In the genomic region with DNA sequence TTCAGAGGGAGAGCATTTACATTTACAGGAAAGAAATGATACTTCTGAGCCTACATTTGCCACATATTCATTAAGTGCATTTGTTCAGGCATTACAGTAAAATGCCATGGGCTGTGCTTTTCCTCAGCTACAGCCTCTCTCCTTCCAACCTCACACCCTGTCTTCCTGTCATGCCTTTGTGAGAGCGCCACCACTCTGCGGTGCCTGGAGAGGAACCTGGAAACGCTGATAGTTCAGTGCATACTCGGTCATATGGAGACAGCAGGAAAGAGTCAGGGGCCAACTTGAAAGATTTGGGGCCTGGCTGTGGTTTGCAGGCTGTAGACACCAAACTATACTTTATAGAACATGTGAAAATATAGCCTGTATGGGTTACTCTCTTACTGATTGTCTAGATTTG, we compare ENCODE assay signal across 16 cellular contexts. TPM values are rescaled to one million over a fixed set of nuclear protein-coding genes. Genes with fewer than 3 reads are reported as not detected.
DNase-seq lines count a peak whose midpoint lies in the region; ATAC-seq, FAIRE-seq and TF ChIP-seq lines count a peak whose summit lies in the region.
"Had no signal": no experiment of that assay in that cellular context is flagged by ENCODE, and none has a peak within 500 bp of the region (broad histone marks: within the 10 kb centered on the region; RNA-seq: fewer than 3 reads in every experiment).

No MANE protein-coding gene starts in this region.

- H2BK120ac ChIP-seq in H1 (replicated peaks; ENCODE audit: low read depth, low read length), result no peak overlapping the region

- H3K36me3 Mint-ChIP-seq in activated CD4-positive, alpha-beta memory T cell treated with anti-CD3 and anti-CD28 coated beads for 36 hours, result peaks cover 49% of the 10 kb centered on the region
- peaks cover 62% of the 10 kb centered on the region for H3K36me3 Mint-ChIP-seq in activated CD4-positive, alpha-beta memory T cell treated with anti-CD3 and anti-CD28 coated beads, Interleukin-2, amount 10 ng/mL, durations not matched to agents 7 days and 5 days (ENCODE audit: low read depth)
- peaks cover 34% of the 10 kb centered on the region for H3K36me3 Mint-ChIP-seq in natural killer cell treated with Interleukin-12 subunit alpha and Interleukin-12 subunit beta and Interleukin-15 and Interleukin-18, amount 100 ng/mL, for 72 hours

- H2BK20ac ChIP-seq in H1 (ENCODE audit: low read length), result no peak overlapping the region

- H2AFZ ChIP-seq in H1 (ENCODE audit: low read length), result peak overlapping the region; percentile 36; the same call in 1 of the 2 replicates
- H2AFZ ChIP-seq: parathyroid adenoma had no signal

- peak; percentile 95 for FAIRE-seq in H1 (lab: Jason Lieb, UNC)
- FAIRE-seq: A549, colon had no signal

- no peaks in the 10 kb centered on the region for H3K9me3 Mint-ChIP-seq in activated CD4-positive, alpha-beta memory T cell treated with anti-CD3 and anti-CD28 coated beads for 36 hours
- H3K9me3 Mint-ChIP-seq in activated CD4-positive, alpha-beta memory T cell treated with anti-CD3 and anti-CD28 coated beads, Interleukin-2, amount 10 ng/mL, durations not matched to agents 7 days and 5 days, result no peaks in the 10 kb centered on the region
- no peaks in the 10 kb centered on the region for H3K9me3 Mint-ChIP-seq in natural killer cell treated with Interleukin-12 subunit alpha and Interleukin-12 subunit beta and Interleukin-15 and Interleukin-18, amount 100 ng/mL, for 72 hours
- H3K9me3 Mint-ChIP-seq: activated T-helper 1 cell treated with anti-CD3 and anti-CD28 coated beads, Interleukin-12 subunit alpha, Interleukin-12 subunit beta, Interleukin-2, Interleukin-4 antibody, amounts not matched to agents 30 ng/mL and 10 ng/mL and 1 ng/mL, durations not matched to agents 14 hours and 24 hours and 36 hours; stimulated activated naive CD8-positive, alpha-beta T cell treated with anti-CD3 and anti-CD28 coated beads, Interleukin-15, amount 100 ng/mL, for 72 hours had no signal

- H3K4ac ChIP-seq in H1 (replicated peaks; ENCODE audit: insufficient read length, low read depth, low read length), result no peak overlapping the region

- H3K4me1 ChIP-seq in H1 (replicated peaks in 1 of 4; ENCODE audit: control insufficient read depth in 3 of 4, insufficient read depth in 4 of 4, low read length in 3 of 4), result no peaks in the 10 kb centered on the region
- H3K4me1 ChIP-seq: A549, parathyroid adenoma had no signal

- no peaks in the 10 kb centered on the region for H3K27me3 Mint-ChIP-seq in activated CD4-positive, alpha-beta memory T cell treated with anti-CD3 and anti-CD28 coated beads for 36 hours
- H3K27me3 Mint-ChIP-seq in activated CD4-positive, alpha-beta memory T cell treated with anti-CD3 and anti-CD28 coated beads, Interleukin-2, amount 10 ng/mL, durations not matched to agents 7 days and 5 days, result no peaks in the 10 kb centered on the region
- no peaks in the 10 kb centered on the region for H3K27me3 Mint-ChIP-seq in natural killer cell treated with Interleukin-12 subunit alpha and Interleukin-12 subunit beta and Interleukin-15 and Interleukin-18, amount 100 ng/mL, for 72 hours
- H3K27me3 Mint-ChIP-seq: stimulated activated naive CD8-positive, alpha-beta T cell treated with anti-CD3 and anti-CD28 coated beads, Interleukin-15, amount 100 ng/mL, for 72 hours had no signal

- CTCF ChIA-PET in activated CD4-positive, alpha-beta memory T cell treated with anti-CD3 and anti-CD28 coated beads for 36 hours (lab: Charles Lee), result no interaction called here
- CTCF ChIA-PET in activated CD4-positive, alpha-beta memory T cell treated with anti-CD3 and anti-CD28 coated beads, Interleukin-2, amount 10 ng/mL, durations not matched to agents 7 days and 5 days (lab: Charles Lee), result no interaction called here
- CTCF ChIA-PET in H1 (lab: Charles Lee; ENCODE audit: partially characterized antibody), result interaction anchor here (0.7 to 4.3 kb wide), 19 partner anchors 8 to 495 kb away, joined by 3 to 22 read pairs (median 5); no protein-coding TSS in a partner anchor

- H3K79me1 ChIP-seq in H1 (ENCODE audit: low read depth, low read length), result no peaks in the 10 kb centered on the region

- no peak overlapping the region for H2BK5ac ChIP-seq in H1 (ENCODE audit: low read depth, low read length)

- no peak overlapping the region for H3K27ac ChIP-seq in H1 (ENCODE audit: low read depth, low read length)
- H3K27ac ChIP-seq: A549, parathyroid adenoma had no signal

- H3K9ac ChIP-seq in H1 (replicated peaks in 1 of 4; ENCODE audit: extremely low read depth in 1 of 4, low read depth in 3 of 4, low read length in 3 of 4), result no peak overlapping the region
- H3K9ac ChIP-seq: parathyroid adenoma had no signal

- ATAC-seq in natural killer cell treated with Interleukin-12 subunit alpha and Interleukin-12 subunit beta and Interleukin-15 and Interleukin-18, amount 100 ng/mL, for 72 hours, result peak; percentile 56 to 75
- no peak for ATAC-seq in HG02981 (IDR thresholded peaks at IDR 0.05; ENCODE audit: unreplicated experiment)
- ATAC-seq in HG02798 (IDR thresholded peaks at IDR 0.05; ENCODE audit: poor library complexity, unreplicated experiment), result no peak
- ATAC-seq: stimulated activated naive CD8-positive, alpha-beta T cell treated with anti-CD3 and anti-CD28 coated beads, Interleukin-15, amount 100 ng/mL, for 72 hours had no signal

- POLR2A ChIA-PET in activated CD4-positive, alpha-beta memory T cell treated with anti-CD3 and anti-CD28 coated beads for 36 hours (lab: Charles Lee), result no interaction called here
- POLR2A ChIA-PET in activated CD4-positive, alpha-beta memory T cell treated with anti-CD3 and anti-CD28 coated beads, Interleukin-2, amount 10 ng/mL, durations not matched to agents 7 days and 5 days (lab: Charles Lee), result no interaction called here
- POLR2A ChIA-PET in H1 (lab: Charles Lee; ENCODE audit: partially characterized antibody), result no interaction called here

- H3K27ac Mint-ChIP-seq in activated CD4-positive, alpha-beta memory T cell treated with anti-CD3 and anti-CD28 coated beads for 36 hours, result no peak overlapping the region
- no peak overlapping the region for H3K27ac Mint-ChIP-seq in activated CD4-positive, alpha-beta memory T cell treated with anti-CD3 and anti-CD28 coated beads, Interleukin-2, amount 10 ng/mL, durations not matched to agents 7 days and 5 days
- H3K27ac Mint-ChIP-seq in natural killer cell treated with Interleukin-12 subunit alpha and Interleukin-12 subunit beta and Interleukin-15 and Interleukin-18, amount 100 ng/mL, for 72 hours, result no peak overlapping the region
- H3K27ac Mint-ChIP-seq: activated T-helper 1 cell treated with anti-CD3 and anti-CD28 coated beads, Interleukin-12 subunit alpha, Interleukin-12 subunit beta, Interleukin-2, Interleukin-4 antibody, amounts not matched to agents 30 ng/mL and 10 ng/mL and 1 ng/mL, durations not matched to agents 14 hours and 24 hours and 36 hours; stimulated activated naive CD8-positive, alpha-beta T cell treated with anti-CD3 and anti-CD28 coated beads, Interleukin-15, amount 100 ng/mL, for 72 hours had no signal

- DNase-seq in activated CD4-positive, alpha-beta memory T cell treated with anti-CD3 and anti-CD28 coated beads for 36 hours, result peak; percentile 49
- no peak for DNase-seq in activated CD4-positive, alpha-beta memory T cell treated with anti-CD3 and anti-CD28 coated beads, Interleukin-2, amount 10 ng/mL, durations not matched to agents 7 days and 5 days
- DNase-seq in NCI-H1930 (lab: John Stamatoyannopoulos, UW), result peak; percentile 24 to 41
- DNase-seq in H1 (ENCODE audit: low read depth in 1 of 2, low spot score in 2 of 2), result peak; percentile 19 to 56
- no peak for DNase-seq in natural killer cell treated with Interleukin-12 subunit alpha and Interleukin-12 subunit beta and Interleukin-15 and Interleukin-18, amount 100 ng/mL, for 72 hours (ENCODE audit: low spot score)
- no peak for DNase-seq in OCI-M1 (lab: John Stamatoyannopoulos, UW)
- DNase-seq: IMR-90; NCI-H2171; stimulated activated CD4-positive, alpha-beta T cell treated with anti-CD3 and anti-CD28 coated beads, Interleukin-2, amount 100 ng/mL, for 24 hours; stimulated activated naive CD8-positive, alpha-beta T cell treated with anti-CD3 and anti-CD28 coated beads, Interleukin-15, amount 100 ng/mL, for 72 hours had no signal

- no peak overlapping the region for H4K5ac ChIP-seq in H1 (ENCODE audit: insufficient read length, low read depth, low read length)

- whole genome bisulfite sequencing in H1 (ENCODE audit: extremely low coverage in 1 of 2, insufficient coverage in 1 of 2, insufficient read length in 1 of 2, insufficient replicate concordance in 2 of 2, low coverage in 1 of 2, low lambda C conversion rate in 2 of 2, missing lambda C conversion rate in 1 of 2), 2 experiments, result 50% methylated on average over 4 of the region's 4 CpGs; no CpG with 5 or more reads in 1 of the 2 experiments

- no peaks in the 10 kb centered on the region for H3K79me2 ChIP-seq in H1 (ENCODE audit: control insufficient read depth in 1 of 2, insufficient read depth in 2 of 2, low read length in 2 of 2)
- H3K79me2 ChIP-seq: parathyroid adenoma had no signal

- H3K4me3 Mint-ChIP-seq in activated CD4-positive, alpha-beta memory T cell treated with anti-CD3 and anti-CD28 coated beads for 36 hours, result no peak overlapping the region
- no peak overlapping the region for H3K4me3 Mint-ChIP-seq in activated CD4-positive, alpha-beta memory T cell treated with anti-CD3 and anti-CD28 coated beads, Interleukin-2, amount 10 ng/mL, durations not matched to agents 7 days and 5 days
- no peak overlapping the region for H3K4me3 Mint-ChIP-seq in natural killer cell treated with Interleukin-12 subunit alpha and Interleukin-12 subunit beta and Interleukin-15 and Interleukin-18, amount 100 ng/mL, for 72 hours
- H3K4me3 Mint-ChIP-seq: activated T-helper 1 cell treated with anti-CD3 and anti-CD28 coated beads, Interleukin-12 subunit alpha, Interleukin-12 subunit beta, Interleukin-2, Interleukin-4 antibody, amounts not matched to agents 30 ng/mL and 10 ng/mL and 1 ng/mL, durations not matched to agents 14 hours and 24 hours and 36 hours; stimulated activated naive CD8-positive, alpha-beta T cell treated with anti-CD3 and anti-CD28 coated beads, Interleukin-15, amount 100 ng/mL, for 72 hours had no signal

- H3K23me2 ChIP-seq in H1 (ENCODE audit: low read depth, low read length), result no peaks in the 10 kb centered on the region

- H4K20me1 ChIP-seq in H1 (replicated peaks in 1 of 2; ENCODE audit: control insufficient read depth in 1 of 2, insufficient read depth in 2 of 2, low read length in 2 of 2), result no peaks in the 10 kb centered on the region

- H3K4me2 ChIP-seq in H1 (ENCODE audit: insufficient read depth in 1 of 2, low read depth in 2 of 2, low read length in 2 of 2), result no peak overlapping the region
- H3K4me2 ChIP-seq: A549 had no signal

- no peak overlapping the region for H3K18ac ChIP-seq in H1 (ENCODE audit: extremely low read depth, low read length)

- H4K8ac ChIP-seq in H1 (ENCODE audit: extremely low read depth, insufficient read depth, low read length), result no peak overlapping the region; the same call in 1 of the 2 replicates

- H2BK12ac ChIP-seq in H1 (ENCODE audit: low read depth, low read length), result no peak overlapping the region

- no peaks in the 10 kb centered on the region for H3K36me3 ChIP-seq in H1 (ENCODE audit: control insufficient read depth in 2 of 4, insufficient read depth in 4 of 4, low read length in 3 of 4)

- TF ChIP-seq EP300 in H1 (IDR thresholded peaks at IDR 0.05; ENCODE audit: borderline replicate concordance in 1 of 2, low read depth in 2 of 2, low read length in 2 of 2), result no peak

- H3K4me3 ChIP-seq in H1 (ENCODE audit: extremely low read depth in 1 of 4, insufficient read depth in 2 of 4, low read depth in 3 of 4, low read length in 4 of 4), result no peak overlapping the region
- H3K4me3 ChIP-seq: A549 had no signal

- TF ChIP-seq RAD21 in H1 (IDR thresholded peaks at IDR 0.05 in 1 of 2, conservative IDR thresholded peaks at IDR 0.05 in 1 of 2; ENCODE audit: low read depth in 2 of 2, low read length in 2 of 2), result peak; percentile 67 to 75

- H4K91ac ChIP-seq in H1 (replicated peaks; ENCODE audit: insufficient read length, low read length), result no peak overlapping the region

- no peak overlapping the region for H2AK5ac ChIP-seq in H1 (ENCODE audit: low read depth, low read length)

- H3K4me1 Mint-ChIP-seq in activated CD4-positive, alpha-beta memory T cell treated with anti-CD3 and anti-CD28 coated beads for 36 hours (ENCODE audit: low read depth), result peaks cover 30% of the 10 kb centered on the region
- peaks cover 12% of the 10 kb centered on the region for H3K4me1 Mint-ChIP-seq in activated CD4-positive, alpha-beta memory T cell treated with anti-CD3 and anti-CD28 coated beads, Interleukin-2, amount 10 ng/mL, durations not matched to agents 7 days and 5 days
- peaks cover 29 to 38% of the 10 kb centered on the region in 2 donors for H3K4me1 Mint-ChIP-seq in natural killer cell treated with Interleukin-12 subunit alpha and Interleukin-12 subunit beta and Interleukin-15 and Interleukin-18, amount 100 ng/mL, for 72 hours (ENCODE audit: low read depth in 2 of 2)

- TF ChIP-seq POLR2A in H1 (IDR thresholded peaks at IDR 0.05; ENCODE audit: control extremely low read depth in 1 of 2, low read depth in 2 of 2, low read length in 2 of 2), result no peak

- H3K23ac ChIP-seq in H1 (ENCODE audit: insufficient read length), result no peak overlapping the region

- H3K9me3 ChIP-seq in H1 (ENCODE audit: insufficient read depth in 2 of 2, low read depth in 1 of 2, low read length in 1 of 2), result no peaks in the 10 kb centered on the region
- H3K9me3 ChIP-seq: A549 had no signal

- no peak overlapping the region for H3K56ac ChIP-seq in H1 (replicated peaks; ENCODE audit: insufficient read length, low read depth, low read length)

- intact Hi-C loops in activated CD4-positive, alpha-beta memory T cell treated with anti-CD3 and anti-CD28 coated beads for 36 hours (cut with micrococcal nuclease), result loop anchor here (5.0 kb wide), 1 partner anchor 94 kb away; no protein-coding TSS in a partner anchor

- TF ChIP-seq CTCF in H1 (IDR thresholded peaks at IDR 0.05; ENCODE audit: control extremely low read depth in 1 of 3, insufficient read depth in 1 of 3, low read depth in 1 of 3, low read length in 3 of 3), result peak; percentile 66 to 91 (median 80)

- no peaks in the 10 kb centered on the region for H3K27me3 ChIP-seq in H1 (replicated peaks in 1 of 4; ENCODE audit: control insufficient read depth in 3 of 4, extremely low read depth in 1 of 4, insufficient read depth in 3 of 4, low read length in 3 of 4)

- H2BK15ac ChIP-seq in H1 (ENCODE audit: low read length), result no peak overlapping the region

- no peak overlapping the region for H3K14ac ChIP-seq in H1 (ENCODE audit: insufficient read length)

RNA-seq across cellular contexts. Expression of gene NFKB1, which starts 40.5 kb away (rescaled TPM):
- 100 to 1,000 TPM; 122 to 133 TPM for total RNA-seq in activated CD4-positive, alpha-beta memory T cell treated with anti-CD3 and anti-CD28 coated beads for 36 hours
- total RNA-seq in activated CD4-positive, alpha-beta memory T cell treated with anti-CD3 and anti-CD28 coated beads, Interleukin-2, amount 10 ng/mL, durations not matched to agents 7 days and 5 days, result 10 to 100 TPM; 84.7 to 88.1 TPM
- 6.2 and 6.8 TPM in 2 replicates for total RNA-seq in H1 (2021; fragmentation: NEBNext Ultra II Directional; extraction: Animal tissue kit (Norgen Biotek cat#: 25700))
- polyA plus RNA-seq in H1 (2011; rRNA removed), result 2.4 and 2.9 TPM in 2 replicates
- polyA plus RNA-seq in H1 (2011; cell fraction: cytosol; rRNA removed), result 2.8 TPM
- polyA plus RNA-seq in H1 (2011; cell fraction: nucleus; rRNA removed), result 3.1 TPM
- polyA plus RNA-seq in H1 (2012, experiment 1 of 2), result 4.7 to 5.3 TPM (median 5.0 TPM) in 4 replicates
- polyA plus RNA-seq in H1 (2012, experiment 2 of 2), result 2.0 TPM
- polyA plus RNA-seq in H1 (2013, experiment 1 of 2), result 3.2 TPM
- 3.7 TPM for polyA plus RNA-seq in H1 (2013, experiment 2 of 2)
- polyA minus RNA-seq in H1 (2011; rRNA and poly(A)+ RNA removed), result 4.4 and 6.4 TPM in 2 replicates
- polyA minus RNA-seq in H1 (2011; cell fraction: cytosol; rRNA and poly(A)+ RNA removed), result 4.0 TPM
- 2.8 TPM for polyA minus RNA-seq in H1 (2011; cell fraction: nucleus; rRNA and poly(A)+ RNA removed)
- total RNA-seq in natural killer cell treated with Interleukin-12 subunit alpha and Interleukin-12 subunit beta and Interleukin-15 and Interleukin-18, amount 100 ng/mL, for 72 hours, result 100 to 1,000 TPM; 108 to 131 TPM

Comparison
In these comparisons a context has a peak if more than half of its experiments do, and no peak if none do; other contexts are left out.
1. DNase-seq: peak in activated CD4-positive, alpha-beta memory T cell treated with anti-CD3 and anti-CD28 coated beads for 36 hours (single experiment), NCI-H1930 (2 of 2) and H1 (2 of 2); none in activated CD4-positive, alpha-beta memory T cell treated with anti-CD3 and anti-CD28 coated beads, Interleukin-2, amount 10 ng/mL, durations not matched to agents 7 days and 5 days (single experiment), natural killer cell treated with Interleukin-12 subunit alpha and Interleukin-12 subunit beta and Interleukin-15 and Interleukin-18, amount 100 ng/mL, for 72 hours (single experiment) and OCI-M1 (single experiment).
2. ATAC-seq: peak in natural killer cell treated with Interleukin-12 subunit alpha and Interleukin-12 subunit beta and Interleukin-15 and Interleukin-18, amount 100 ng/mL, for 72 hours (2 of 2); none in HG02981 (single experiment) and HG02798 (single experiment).
3. RNA of gene NFKB1, which starts 40.5 kb away (total RNA-seq): 122 to 133 TPM in activated CD4-positive, alpha-beta memory T cell treated with anti-CD3 and anti-CD28 coated beads for 36 hours, 108 to 131 TPM in natural killer cell treated with Interleukin-12 subunit alpha and Interleukin-12 subunit beta and Interleukin-15 and Interleukin-18, amount 100 ng/mL, for 72 hours and 84.7 to 88.1 TPM in activated CD4-positive, alpha-beta memory T cell treated with anti-CD3 and anti-CD28 coated beads, Interleukin-2, amount 10 ng/mL, durations not matched to agents 7 days and 5 days; 6.2 to 6.8 TPM in H1; every median in the first group is over 10 times any median in the second.